In genomic region chr11:76655466-76656086, GRCh38 we compare ENCODE assay signal across 17 cellular contexts. TPM values are rescaled to one million over a fixed set of nuclear protein-coding genes. Genes with fewer than 3 reads are reported as not detected.
DNase-seq lines count a peak whose midpoint lies in the region; ATAC-seq, FAIRE-seq and TF ChIP-seq lines count a peak whose summit lies in the region.
"Had no signal": no experiment of that assay in that cellular context is flagged by ENCODE, and none has a peak within 500 bp of the region (broad histone marks: within the 10 kb centered on the region; RNA-seq: fewer than 3 reads in every experiment).

No MANE protein-coding gene starts in this region.

- DNase-seq in HepG2 (ENCODE audit: low spot score), result no peak
- DNase-seq in right atrium auricular region (ENCODE audit: low spot score), result no peak
- DNase-seq in posterior vena cava (ENCODE audit: low spot score), result peak; percentile 63
- peak in 1 of 2 donors; percentile 72 for DNase-seq in aorta
- DNase-seq in GM19238 (ENCODE audit: insufficient read length, low spot score), result no peak
- DNase-seq in NCI-H1436 (lab: John Stamatoyannopoulos, UW), result no peak
- DNase-seq in effector CD8-positive, alpha-beta T cell (lab: John Stamatoyannopoulos, UW), result no peak
- DNase-seq: activated CD8-positive, alpha-beta T cell treated with anti-CD3 and anti-CD28 coated beads for 36 hours; activated gamma-delta T cell; effector memory CD4-positive, alpha-beta T cell; GF-D8; NCI-H2029 treated with DMSO at 0.1 percent for 48 hours; NCI-H524 treated with DMSO at 0.1 percent for 48 hours; stimulated activated CD4-positive, alpha-beta T cell treated with anti-CD3 and anti-CD28 coated beads, Interleukin-12 subunit alpha, Interleukin-12 subunit beta, amount 100 ng/mL, for 4 hours had no signal

- TF ChIP-seq CTCF in liver (IDR thresholded peaks at IDR 0.05; ENCODE audit: low read depth, low read length, missing input control) (no peak), HepG2 (CRISPR knock-in tag; IDR thresholded peaks at IDR 0.05) (no peak), right atrium auricular region (IDR thresholded peaks at IDR 0.05) (no peak)

- H3K27me3 ChIP-seq in liver (ENCODE audit: control insufficient read depth in 4 of 4, insufficient read depth in 4 of 4, low read length in 3 of 4) (no peaks in the 10 kb centered on the region), HepG2 (ENCODE audit: control insufficient read depth in 1 of 2, insufficient read depth in 2 of 2, low read length in 2 of 2) (peaks cover 3 to 44% of the 10 kb centered on the region in 2 experiments), right atrium auricular region (no peaks in the 10 kb centered on the region), aorta (ENCODE audit: control insufficient read depth in 1 of 2, insufficient read depth in 2 of 2, low read length in 1 of 2) (no peaks in the 10 kb centered on the region)

- TF ChIP-seq POLR2A in HepG2 (IDR thresholded peaks at IDR 0.05; ENCODE audit: insufficient read depth in 1 of 2, low read depth in 2 of 2, low read length in 2 of 2), result no peak

- H3K27ac ChIP-seq in liver (ENCODE audit: low read depth in 1 of 2, low read length in 2 of 2) (peak overlapping the region; percentile 15 to 30), HepG2 (ENCODE audit: extremely low read length, insufficient read depth, low read length) (no peak overlapping the region), right atrium auricular region (peak overlapping the region; percentile 65 to 69), aorta (ENCODE audit: low read depth in 1 of 2, low read length in 2 of 2) (peak overlapping the region in 1 of 2 donors; percentile 81)

- intact Hi-C loops in HepG2 (cut with micrococcal nuclease; ENCODE audit: unreplicated experiment) (no loop called here), posterior vena cava (cut with DNase I) (loop anchor here in 1 of 2 donors (1.0 kb wide), 1 partner anchor 36 kb away; no protein-coding TSS in a partner anchor), aorta (cut with DNase I) (no loop called here)

- FAIRE-seq in HepG2 (lab: Jason Lieb, UNC), result no peak

- TF ChIP-seq RAD21 in liver (IDR thresholded peaks at IDR 0.05), result no peak
- TF ChIP-seq RAD21 in HepG2 (CRISPR knock-in tag; IDR thresholded peaks at IDR 0.05), result no peak

- no peak overlapping the region for H3K4me2 ChIP-seq in HepG2 (ENCODE audit: low read depth, low read length)

- in situ Hi-C loops in HepG2 (cut with HindIII; ENCODE audit: extremely low pct_ligation_motif_present, low pct_unique_long_range_greater_than_20kb), result no loop called here

- H3K9me3 ChIP-seq in liver (ENCODE audit: control insufficient read depth in 4 of 4, low read length in 3 of 4) (no peaks in the 10 kb centered on the region), HepG2 (ENCODE audit: low read length) (no peaks in the 10 kb centered on the region), right atrium auricular region (no peaks in the 10 kb centered on the region), aorta (ENCODE audit: control insufficient read depth, low read length) (no peaks in the 10 kb centered on the region)
- H3K9me3 ChIP-seq: Caco-2 had no signal

- peaks cover 0 to 3% (median 0%) of the 10 kb centered on the region in 4 donors for H3K4me1 ChIP-seq in liver (ENCODE audit: control insufficient read depth in 4 of 4, insufficient read depth in 4 of 4, low read length in 3 of 4)
- no peaks in the 10 kb centered on the region for H3K4me1 ChIP-seq in HepG2 (ENCODE audit: insufficient read depth, low read length)
- H3K4me1 ChIP-seq in right atrium auricular region, result peaks cover 0 to 69% of the 10 kb centered on the region in 2 donors
- H3K4me1 ChIP-seq in aorta (ENCODE audit: control insufficient read depth in 1 of 2, insufficient read depth in 2 of 2, low read length in 2 of 2), result no peaks in the 10 kb centered on the region
- H3K4me1 ChIP-seq: Caco-2 had no signal

- no peak overlapping the region for H2AFZ ChIP-seq in HepG2 (ENCODE audit: low read length)

- WGBS in liver, result 85% methylated on average over 17 of the region's 17 CpGs
- 30% methylated on average over 6 of the region's 17 CpGs for WGBS in HepG2 (ENCODE audit: low lambda C conversion rate)
- 52 to 56% methylated on average over 17 of the region's 17 CpGs for WGBS in aorta, 2 donors

- H3K36me3 ChIP-seq in liver (ENCODE audit: control insufficient read depth in 4 of 4, insufficient read depth in 3 of 4, low read depth in 1 of 4, low read length in 3 of 4), result no peaks in the 10 kb centered on the region
- no peaks in the 10 kb centered on the region for H3K36me3 ChIP-seq in HepG2 (replicated peaks in 1 of 2; ENCODE audit: control insufficient read depth in 1 of 2, insufficient read depth in 2 of 2, low read length in 2 of 2)
- H3K36me3 ChIP-seq in right atrium auricular region, result peaks cover 20% of the 10 kb centered on the region
- H3K36me3 ChIP-seq in aorta (ENCODE audit: control insufficient read depth in 1 of 2, insufficient read depth in 2 of 2, low read length in 1 of 2), result peaks cover 0 to 4% of the 10 kb centered on the region in 2 donors

- no TSS peak for BruUV-seq in HepG2 (replicated peaks; lab: Mats Ljungman, UMichigan)

- TF ChIP-seq EP300 in HepG2 (IDR thresholded peaks at IDR 0.05; ENCODE audit: low read depth in 2 of 2, low read length in 2 of 2), result no peak
- TF ChIP-seq EP300 in HepG2 (CRISPR knock-in tag; IDR thresholded peaks at IDR 0.05; ENCODE audit: borderline replicate concordance), result no peak

- CTCF ChIA-PET in HepG2 (lab: Yijun Ruan, JAX; ENCODE audit: low intra/inter-chr PET ratio, low total read pairs), result no interaction called here

- H4K20me1 ChIP-seq in HepG2 (ENCODE audit: insufficient read depth, low read length), result no peaks in the 10 kb centered on the region

- H3K9ac ChIP-seq in liver (ENCODE audit: low read depth in 1 of 2, low read length in 2 of 2) (no peak overlapping the region), HepG2 (ENCODE audit: insufficient read depth, low read depth, low read length) (no peak overlapping the region)

- POLR2A ChIA-PET in HepG2 (lab: Yijun Ruan, JAX), result no interaction called here

- no peaks in the 10 kb centered on the region for H3K79me2 ChIP-seq in HepG2 (ENCODE audit: insufficient read depth, low read length)

- no peak overlapping the region for H3K4me3 ChIP-seq in liver (ENCODE audit: low read depth in 1 of 3, low read length in 3 of 3)
- H3K4me3 ChIP-seq in HepG2 (replicated peaks in 1 of 3; ENCODE audit: insufficient read depth in 1 of 3, low read depth in 2 of 3, low read length in 3 of 3), result no peak overlapping the region
- H3K4me3 ChIP-seq in right atrium auricular region, result no peak overlapping the region
- H3K4me3 ChIP-seq in aorta (ENCODE audit: low read length in 2 of 2), result no peak overlapping the region

- ATAC-seq in HepG2, result no peak
- peak; percentile 1 for ATAC-seq in aorta (ENCODE audit: low FRiP score)
- ATAC-seq: activated CD8-positive, alpha-beta T cell treated with anti-CD3 and anti-CD28 coated beads for 36 hours; SK-N-SH treated with all-trans-retinoic acid at 6 μM for 48 hours had no signal

TF ChIP-seq in liver, 16 proteins besides CTCF, POLR2A, EP300 and RAD21 (continues in another document):
- TF ChIP-seq SP1 (IDR thresholded peaks at IDR 0.05) (no peak), FOXA1 (IDR thresholded peaks at IDR 0.05) (no peak), HNF4G (IDR thresholded peaks at IDR 0.05) (no peak), FOXA2 (IDR thresholded peaks at IDR 0.05) (no peak), JUND (IDR thresholded peaks at IDR 0.05) (no peak), TAF1 (conservative IDR thresholded peaks at IDR 0.05) (no peak)
- TF ChIP-seq, protein P1, sequence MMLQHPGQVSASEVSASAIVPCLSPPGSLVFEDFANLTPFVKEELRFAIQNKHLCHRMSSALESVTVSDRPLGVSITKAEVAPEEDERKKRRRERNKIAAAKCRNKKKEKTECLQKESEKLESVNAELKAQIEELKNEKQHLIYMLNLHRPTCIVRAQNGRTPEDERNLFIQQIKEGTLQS (IDR thresholded peaks at IDR 0.05), result no peak

TF ChIP-seq in HepG2, 621 proteins besides CTCF, POLR2A, EP300 and RAD21 (continues in another document):
- TF ChIP-seq HES4 (CRISPR knock-in tag; IDR thresholded peaks at IDR 0.05; ENCODE audit: borderline replicate concordance) (no peak), HMGA1 (CRISPR knock-in tag; conservative IDR thresholded peaks at IDR 0.05) (no peak), ZNF451 (CRISPR knock-in tag; IDR thresholded peaks at IDR 0.05) (no peak), RFX5 (IDR thresholded peaks at IDR 0.05; ENCODE audit: low read depth, low read length) (no peak), TBP (CRISPR knock-in tag; IDR thresholded peaks at IDR 0.05) (no peak)

RNA-seq across cellular contexts. Expression of gene LRRC32, which starts 15.0 kb away (rescaled TPM):
- 1 to 10 TPM; 5.4 to 7.4 TPM for total RNA-seq in liver
- 10 to 100 TPM; 11.2 to 15.4 TPM for polyA plus RNA-seq in liver
- total RNA-seq in HepG2 (2016; rRNA removed; fragmentation: Illumina TruSeq; extraction: Trizol), result not detected in 2 replicates
- not detected in 2 replicates for total RNA-seq in HepG2 (2016; cell fraction: cytosol; rRNA removed; fragmentation: Illumina TruSeq; extraction: Trizol; ENCODE audit: low read depth)
- not detected in 2 replicates for total RNA-seq in HepG2 (2016; cell fraction: insoluble cytoplasmic fraction; rRNA removed; fragmentation: Illumina TruSeq; extraction: Trizol)
- not detected in 2 replicates for total RNA-seq in HepG2 (2016; cell fraction: membrane; rRNA removed; fragmentation: Illumina TruSeq; extraction: Trizol)
- total RNA-seq in HepG2 (2016; cell fraction: nucleus; rRNA removed; fragmentation: Illumina TruSeq; extraction: Trizol), result not detected in 2 replicates
- polyA plus RNA-seq in HepG2 (2011; rRNA removed), result 0.07 and 0.12 TPM in 2 replicates
- polyA plus RNA-seq in HepG2 (2011; cell fraction: cytosol; rRNA removed), result not detected in 2 replicates
- 0.03 TPM in 1 of 2 replicates, not detected in the other for polyA plus RNA-seq in HepG2 (2011; cell fraction: nucleus; rRNA removed)
- 0.07 TPM in 1 of 2 replicates, not detected in the other for polyA plus RNA-seq in HepG2 (2012)
- not detected in 2 replicates for polyA plus RNA-seq in HepG2 (2016; cell fraction: cytosol; fragmentation: Illumina TruSeq; extraction: Trizol; ENCODE audit: low read depth)
- polyA plus RNA-seq in HepG2 (2016; cell fraction: insoluble cytoplasmic fraction; fragmentation: Illumina TruSeq; extraction: Trizol; ENCODE audit: low read depth), result not detected in 2 replicates
- polyA plus RNA-seq in HepG2 (2016; cell fraction: membrane; fragmentation: Illumina TruSeq; extraction: Trizol; ENCODE audit: low read depth), result not detected in 2 replicates
- not detected in 2 replicates for polyA plus RNA-seq in HepG2 (2016; cell fraction: nucleus; fragmentation: Illumina TruSeq; extraction: Trizol; ENCODE audit: insufficient read depth, low read depth)
- polyA minus RNA-seq in HepG2 (2011; rRNA and poly(A)+ RNA removed; ENCODE audit: low replicate concordance), result 1.6 TPM in 1 of 2 replicates, not detected in the other
- not detected in 2 replicates for polyA minus RNA-seq in HepG2 (2011; cell fraction: cytosol; rRNA and poly(A)+ RNA removed)
- not detected in 2 replicates for polyA minus RNA-seq in HepG2 (2011; cell fraction: nucleus; rRNA and poly(A)+ RNA removed)
- 10 to 100 TPM; 37.9 to 56.0 TPM for total RNA-seq in right atrium auricular region
- 100 to 1,000 TPM; 108 to 142 TPM for total RNA-seq in posterior vena cava
- 100 to 1,000 TPM; 130 to 174 TPM for total RNA-seq in aorta
- 100 to 1,000 TPM in 1 of 2 donors, 10 to 100 TPM in 1; 38.8 to 121 TPM for polyA plus RNA-seq in aorta

Comparison
In these comparisons a context has a peak if more than half of its experiments do, and no peak if none do; other contexts are left out.
1. RNA of gene LRRC32, which starts 15.0 kb away (total RNA-seq): 130 to 174 TPM in aorta, 108 to 142 TPM in posterior vena cava and 37.9 to 56.0 TPM in right atrium auricular region; 5.4 to 7.4 TPM in liver and not detected in HepG2; every median in the first group is over 4 times any median in the second.